In genomic region chr10:118035358-118036031, GRCh38 we compare ENCODE assay signal across 12 cellular contexts. TPM values are rescaled to one million over a fixed set of nuclear protein-coding genes. Genes with fewer than 3 reads are reported as not detected.
A peak's percentile ranks its signal among the peaks of the same experiment; 100 is the strongest.
DNase-seq lines count a peak whose midpoint lies in the region; ATAC-seq and TF ChIP-seq lines count a peak whose summit lies in the region.
"Had no signal": no experiment of that assay in that cellular context is flagged by ENCODE, and none has a peak within 500 bp of the region (broad histone marks: within the 10 kb centered on the region; RNA-seq: fewer than 3 reads in every experiment).

No MANE protein-coding gene starts in this region.

- no peaks in the 10 kb centered on the region for H4K20me1 ChIP-seq in SK-N-SH (ENCODE audit: insufficient read depth)

- no peak overlapping the region for H3K4me2 ChIP-seq in SK-N-SH

- no peaks in the 10 kb centered on the region for H3K27me3 Mint-ChIP-seq in effector memory CD8-positive, alpha-beta T cell

- TF ChIP-seq CTCF in upper lobe of left lung (IDR thresholded peaks at IDR 0.05) (no peak), SK-N-SH (IDR thresholded peaks at IDR 0.05) (no peak)

- CTCF ChIA-PET in SK-N-SH (lab: Yijun Ruan, JAX), result interaction anchor here (0.9 to 1.5 kb wide), 4 partner anchors 206 to 539 kb away, joined by 3 to 4 read pairs (median 4); no protein-coding TSS in a partner anchor

- no peaks in the 10 kb centered on the region for H3K9me2 ChIP-seq in SK-N-SH

- POLR2A ChIA-PET in SK-N-SH (lab: Yijun Ruan, JAX), result interaction anchor here (2.1 kb wide), 1 partner anchor 10 kb away, joined by 7 read pairs; no protein-coding TSS in a partner anchor

- H3K27me3 ChIP-seq in upper lobe of left lung (no peaks in the 10 kb centered on the region), SK-N-SH (ENCODE audit: insufficient read depth) (no peaks in the 10 kb centered on the region), SJCRH30 (no peaks in the 10 kb centered on the region)
- H3K27me3 ChIP-seq: colonic mucosa had no signal

- H3K36me3 ChIP-seq in SK-N-MC (ENCODE audit: insufficient read depth, low read length) (no peaks in the 10 kb centered on the region), upper lobe of left lung (peaks cover 0 to 29% (median 0%) of the 10 kb centered on the region in 4 donors), SK-N-SH (replicated peaks in 1 of 2; ENCODE audit: control insufficient read depth in 1 of 2, insufficient read depth in 2 of 2, low read length in 1 of 2) (peaks cover 24 to 32% of the 10 kb centered on the region in 2 experiments), SJCRH30 (peaks cover 3% of the 10 kb centered on the region)
- H3K36me3 ChIP-seq: colonic mucosa had no signal

- H3K4me1 ChIP-seq in upper lobe of left lung, result peaks cover 4 to 21% (median 13%) of the 10 kb centered on the region in 4 donors
- peaks cover 12 to 16% of the 10 kb centered on the region in 2 experiments; a peak in 3 of 4 replicates for H3K4me1 ChIP-seq in SK-N-SH (ENCODE audit: control insufficient read depth in 1 of 2, insufficient read depth in 2 of 2, low read depth in 1 of 2, low read length in 1 of 2)
- H3K4me1 ChIP-seq in SJCRH30, result peaks cover 6% of the 10 kb centered on the region
- H3K4me1 ChIP-seq: colonic mucosa had no signal

- H3F3A ChIP-seq in SK-N-SH (replicated peaks; ENCODE audit: insufficient read depth), result peaks cover 6% of the 10 kb centered on the region

- H3K36me3 Mint-ChIP-seq in effector memory CD8-positive, alpha-beta T cell (ENCODE audit: insufficient read depth), result peaks cover 21% of the 10 kb centered on the region

- H3K4me3 Mint-ChIP-seq in effector memory CD8-positive, alpha-beta T cell, result no peak overlapping the region

- no peaks in the 10 kb centered on the region for H3K9me3 Mint-ChIP-seq in effector memory CD8-positive, alpha-beta T cell

- DNase-seq in Right ventricle myocardium superior (no peak), cardiac septum (ENCODE audit: low spot score) (no peak), SK-N-MC (ENCODE audit: low read depth, low spot score) (peak; percentile 10), upper lobe of left lung (no peak), SK-N-SH (no peak), SJCRH30 (no peak)
- DNase-seq in effector memory CD8-positive, alpha-beta T cell, result no peak
- DNase-seq: colonic mucosa, KG1, occipital lobe had no signal

- H3K79me2 ChIP-seq in SK-N-SH (ENCODE audit: insufficient read depth), result peaks cover 29% of the 10 kb centered on the region

- TF ChIP-seq RAD21 in SK-N-SH (IDR thresholded peaks at IDR 0.05; ENCODE audit: low read length), result no peak

- no peak for TF ChIP-seq POLR2A in upper lobe of left lung (IDR thresholded peaks at IDR 0.05)

- 64 to 65% methylated on average over 7 of the region's 7 CpGs for WGBS in upper lobe of left lung, 2 donors
- WGBS in SK-N-SH (ENCODE audit: low lambda C conversion rate), result 94% methylated on average over 7 of the region's 7 CpGs

- peak in 1 of 4 donors; percentile 42 for TF ChIP-seq EP300 in upper lobe of left lung (IDR thresholded peaks at IDR 0.05)
- no peak for TF ChIP-seq EP300 in SK-N-SH (IDR thresholded peaks at IDR 0.05; ENCODE audit: borderline replicate concordance in 1 of 2, low read depth in 1 of 2, low read length in 1 of 2)

- H3K27ac ChIP-seq in SK-N-MC (no peak overlapping the region; the same call in 1 of the 2 replicates), upper lobe of left lung (peak overlapping the region; percentile 19 to 59 (median 57)), SK-N-SH (ENCODE audit: low read depth in 2 of 2, low read length in 1 of 2) (no peak overlapping the region; a peak in 1 of 4 replicates), SJCRH30 (no peak overlapping the region)
- H3K27ac ChIP-seq: colonic mucosa had no signal

- H3K9ac ChIP-seq in SK-N-MC (ENCODE audit: insufficient read length), result no peak overlapping the region
- no peak overlapping the region for H3K9ac ChIP-seq in SK-N-SH

- H3K4me1 Mint-ChIP-seq in effector memory CD8-positive, alpha-beta T cell (ENCODE audit: low read depth in 2 of 2), result peaks cover 0 to 1% of the 10 kb centered on the region in 2 donors

- H3K4me3 ChIP-seq in SK-N-MC, result 0 out of 2 replicates have a peak overlapping the region, but pooled peaks have one; percentile 28
- H3K4me3 ChIP-seq in upper lobe of left lung, result no peak overlapping the region
- H3K4me3 ChIP-seq in SK-N-SH (ENCODE audit: low read depth in 2 of 2, low read length in 1 of 2), result no peak overlapping the region
- no peak overlapping the region for H3K4me3 ChIP-seq in SJCRH30
- H3K4me3 ChIP-seq: colonic mucosa had no signal

- ATAC-seq in Right ventricle myocardium superior (ENCODE audit: poor library complexity) (peak; percentile 66), upper lobe of left lung (ENCODE audit: low FRiP score in 2 of 2) (peak; percentile 73 to 81), HG02642 (IDR thresholded peaks at IDR 0.05; ENCODE audit: poor library complexity, unreplicated experiment) (no peak)
- peak; percentile 29 for ATAC-seq in effector memory CD8-positive, alpha-beta T cell (replicated peaks)
- ATAC-seq: Panc1 had no signal

- intact Hi-C loops in Right ventricle myocardium superior (cut with DNase I) (no loop called here), cardiac septum (cut with DNase I) (no loop called here)

- no peak overlapping the region for H3K27ac Mint-ChIP-seq in effector memory CD8-positive, alpha-beta T cell

- H3K9me3 ChIP-seq in SK-N-MC (ENCODE audit: low read depth, low read length) (no peaks in the 10 kb centered on the region), upper lobe of left lung (no peaks in the 10 kb centered on the region), SK-N-SH (no peaks in the 10 kb centered on the region), SJCRH30 (replicated peaks) (no peaks in the 10 kb centered on the region)
- H3K9me3 ChIP-seq: colonic mucosa had no signal

- no peak overlapping the region for H2AFZ ChIP-seq in SK-N-SH (ENCODE audit: low read depth)

TF ChIP-seq in SK-N-SH, 30 proteins besides CTCF, POLR2A, EP300 and RAD21:
- TF ChIP-seq IRF3 (IDR thresholded peaks at IDR 0.05; ENCODE audit: low read depth, low read length) (no peak), TEAD4 (IDR thresholded peaks at IDR 0.05; ENCODE audit: borderline replicate concordance, insufficient read depth) (no peak), SMC3 (IDR thresholded peaks at IDR 0.05; ENCODE audit: low read depth, low read length) (no peak)
- TF ChIP-seq, protein P1, sequence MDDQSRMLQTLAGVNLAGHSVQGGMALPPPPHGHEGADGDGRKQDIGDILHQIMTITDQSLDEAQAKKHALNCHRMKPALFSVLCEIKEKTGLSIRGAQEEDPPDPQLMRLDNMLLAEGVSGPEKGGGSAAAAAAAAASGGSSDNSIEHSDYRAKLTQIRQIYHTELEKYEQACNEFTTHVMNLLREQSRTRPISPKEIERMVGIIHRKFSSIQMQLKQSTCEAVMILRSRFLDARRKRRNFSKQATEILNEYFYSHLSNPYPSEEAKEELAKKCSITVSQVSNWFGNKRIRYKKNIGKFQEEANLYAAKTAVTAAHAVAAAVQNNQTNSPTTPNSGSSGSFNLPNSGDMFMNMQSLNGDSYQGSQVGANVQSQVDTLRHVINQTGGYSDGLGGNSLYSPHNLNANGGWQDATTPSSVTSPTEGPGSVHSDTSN (IDR thresholded peaks at IDR 0.05), result no peak

RNA-seq across cellular contexts. Expression of gene RAB11FIP2, which starts 11.2 kb away (rescaled TPM):
- total RNA-seq in Right ventricle myocardium superior (9.4 TPM), cardiac septum (12.7 TPM), upper lobe of left lung (10 to 100 TPM; 12.9 to 66.4 (median 31.0) TPM)
- polyA plus RNA-seq in SK-N-SH (2012; rRNA removed), result 3.0 and 4.4 TPM in 2 replicates
- 4.7 and 6.6 TPM in 2 replicates for polyA plus RNA-seq in SK-N-SH (2012; cell fraction: cytosol; rRNA removed)
- polyA plus RNA-seq in SK-N-SH (2012; cell fraction: nucleus; rRNA removed), result 3.0 and 6.2 TPM in 2 replicates
- 19.6 and 26.6 TPM in 2 replicates for total RNA-seq in SJCRH30 (2014; rRNA removed; shearing (Covaris generic))

Comparison
In these comparisons a context has a peak if more than half of its experiments do, and no peak if none do; other contexts are left out.
1. H3K27ac ChIP-seq: peak in upper lobe of left lung (4 of 4); none in SK-N-MC (single experiment), SK-N-SH (0 of 2) and SJCRH30 (single experiment).